ENCODE assay signal across 9 cellular contexts in genomic region chr5:37836173-37837100, GRCh38. TPM values are rescaled to one million over a fixed set of nuclear protein-coding genes. Genes with fewer than 3 reads are reported as not detected.
DNase-seq lines count a peak whose midpoint lies in the region; ATAC-seq, FAIRE-seq and TF ChIP-seq lines count a peak whose summit lies in the region.
"Had no signal": no experiment of that assay in that cellular context is flagged by ENCODE, and none has a peak within 500 bp of the region (broad histone marks: within the 10 kb centered on the region; RNA-seq: fewer than 3 reads in every experiment).

No MANE protein-coding gene starts in this region.

- peak overlapping the region; percentile 50; the same call in 1 of the 2 replicates for H3K4me2 ChIP-seq in GM12878 (ENCODE audit: control insufficient read depth, insufficient read depth)

- H3K27ac ChIP-seq in GM12878 (ENCODE audit: control insufficient read depth, insufficient read depth) (no peak overlapping the region), substantia nigra (ENCODE audit: low read depth, low read length, poor library complexity, severe bottlenecking) (peak overlapping the region; percentile 61)

- peaks cover 3% of the 10 kb centered on the region; the same call in 1 of the 2 replicates for H3K4me1 ChIP-seq in GM12878 (ENCODE audit: control insufficient read depth, insufficient read depth, low read length)

- TF ChIP-seq EP300 in GM12878 (IDR thresholded peaks at IDR 0.05; ENCODE audit: borderline replicate concordance in 1 of 2, control insufficient read depth in 1 of 2, low read depth in 2 of 2, low read length in 2 of 2), result no peak

- H3K36me3 ChIP-seq in GM12878 (ENCODE audit: control insufficient read depth in 2 of 2, insufficient read depth in 2 of 2, low read length in 1 of 2), result no peaks in the 10 kb centered on the region

- no peak overlapping the region for H3K9ac ChIP-seq in GM12878 (ENCODE audit: control insufficient read depth, insufficient read depth, low read length)

- no TSS peak for BruUV-seq in GM12878 (replicated peaks; lab: Mats Ljungman, UMichigan)

- 15% methylated on average over 61 of the region's 62 CpGs for WGBS in GM12878 (ENCODE audit: insufficient coverage, insufficient replicate concordance, low lambda C conversion rate, missing lambda C conversion rate)

- no peaks in the 10 kb centered on the region for H3K9me3 ChIP-seq in GM12878 (replicated peaks; ENCODE audit: control insufficient read depth, insufficient read depth, low read length)

- in situ Hi-C loops in GM12878 (cut with MboI), result no loop called here

- no peak for ATAC-seq in GM12878

- no peak overlapping the region for H2AFZ ChIP-seq in GM12878 (ENCODE audit: control insufficient read depth, low read depth, low read length)

- no peak overlapping the region for H3K4me3 ChIP-seq in GM12878

- RAD21 ChIA-PET in GM12878 (lab: Charles Lee; ENCODE audit: unreplicated experiment), result interaction anchor here (0.6 to 1.4 kb wide), 3 partner anchors 354 to 423 kb away, joined by 5 to 16 read pairs (median 7); no protein-coding TSS in a partner anchor

- SMC1A ChIA-PET in GM12878 (lab: Charles Lee; ENCODE audit: uncharacterized antibody, unreplicated experiment), result interaction anchor here (0.8 to 2.4 kb wide), 4 partner anchors 23 to 425 kb away, joined by 3 to 22 read pairs (median 3); no protein-coding TSS in a partner anchor

- intact Hi-C loops in GM12878 (cut with micrococcal nuclease; ENCODE audit: unreplicated experiment), result loop anchor here (1.0 to 5.0 kb wide), 3 partner anchors 186 to 424 kb away; no protein-coding TSS in a partner anchor

- no peak for TF ChIP-seq POLR2A in GM12878 (IDR thresholded peaks at IDR 0.05; ENCODE audit: low read depth, low read length)

- H3K79me2 ChIP-seq in GM12878 (ENCODE audit: control insufficient read depth, insufficient read depth, low read length), result no peaks in the 10 kb centered on the region

- POLR2A ChIA-PET in GM12878 (lab: Charles Lee), result no interaction called here

- TF ChIP-seq RAD21 in GM12878 (IDR thresholded peaks at IDR 0.05; ENCODE audit: insufficient read depth, low read depth, low read length), result no peak

- CTCF ChIA-PET in GM12878 (lab: Yijun Ruan, JAX), result interaction anchor here (0.6 to 3.1 kb wide), 5 partner anchors 10 to 429 kb away, joined by 3 to 52 read pairs (median 4); no protein-coding TSS in a partner anchor

- TF ChIP-seq CTCF in GM12878 (IDR thresholded peaks at IDR 0.05 in 2 of 3, conservative IDR thresholded peaks at IDR 0.05 in 1 of 3; ENCODE audit: control insufficient read depth in 2 of 3, extremely low read depth in 1 of 3, insufficient read depth in 1 of 3, low read depth in 3 of 3, low read length in 3 of 3), result no peak

- DNase-seq in NCI-H82 (lab: John Stamatoyannopoulos, UW) (peak; percentile 27), NCI-H82 treated with DMSO at 0.1 percent for 48 hours (lab: John Stamatoyannopoulos, UW; ENCODE audit: unreplicated experiment) (no peak), GM12878 (ENCODE audit: low read depth, low spot score) (no peak), islet precursor cell (peak; percentile 69), substantia nigra (lab: John Stamatoyannopoulos, UW) (peak in 19 of 49 donors; percentile 13 to 53 (median 29)), DMS79 (lab: John Stamatoyannopoulos, UW) (no peak), middle frontal gyrus (ENCODE audit: extremely low spot score, low spot score) (no peak)
- no peak for DNase-seq in activated CD4-positive, alpha-beta T cell treated with anti-CD3 and anti-CD28 coated beads, Interleukin-2, amount 50 U/mL, for 4 hours

- peaks cover 21 to 34% of the 10 kb centered on the region in 2 experiments for H3K27me3 ChIP-seq in GM12878 (replicated peaks in 1 of 2; ENCODE audit: control insufficient read depth in 2 of 2, insufficient read depth in 2 of 2, low read length in 1 of 2)

- no peaks in the 10 kb centered on the region for H4K20me1 ChIP-seq in GM12878 (ENCODE audit: control insufficient read depth, insufficient read depth)

- no peak for FAIRE-seq in GM12878 (lab: Jason Lieb, UNC)

TF ChIP-seq in GM12878, 131 proteins besides CTCF, POLR2A, EP300 and RAD21:
- TF ChIP-seq EZH2 (IDR thresholded peaks at IDR 0.05; ENCODE audit: borderline replicate concordance, control insufficient read depth, low read depth, low read length) (0 out of 2 replicates have a peak, but pooled peaks have one; percentile 66), LARP7 (IDR thresholded peaks at IDR 0.05) (no peak)

RNA-seq across cellular contexts. Expression of gene GDNF, which starts 3.4 kb away (rescaled TPM):
- not detected in 2 replicates for total RNA-seq in GM12878 (2013; cell fraction: nucleolus; rRNA removed)
- total RNA-seq in GM12878 (2014; rRNA removed) (not detected in 2 replicates), GM12878 (2014; rRNA removed; fragmentation: Illumina TruSeq; extraction: Trizol) (not detected in 2 replicates), GM12878 (2021) (not detected in 2 replicates)
- not detected for polyA plus RNA-seq in GM12878 (2011; ENCODE audit: low read depth)
- polyA plus RNA-seq in GM12878 (2011; rRNA removed) (not detected in 2 replicates), GM12878 (2014; fragmentation: Illumina TruSeq; extraction: Trizol) (not detected in 2 replicates), GM12878 (2014; fragmentation: Nextera tagmentation; extraction: Ambion mirVana) (not detected), GM12878 (2014; rRNA removed) (not detected in 2 replicates), GM12878 (2016; fragmentation: Nextera tagmentation; extraction: Ambion mirVana) (not detected)
- polyA plus RNA-seq in GM12878 (2011; cell fraction: cytosol; rRNA removed), result not detected in 2 replicates
- not detected in 2 replicates for polyA plus RNA-seq in GM12878 (2011; cell fraction: nucleus; rRNA removed)
- not detected in 2 replicates for polyA plus RNA-seq in GM12878 (2012)
- not detected in 2 replicates for polyA minus RNA-seq in GM12878 (2011; rRNA and poly(A)+ RNA removed)
- polyA minus RNA-seq in GM12878 (2011; cell fraction: cytosol; rRNA and poly(A)+ RNA removed), result not detected in 2 replicates
- polyA minus RNA-seq in GM12878 (2011; cell fraction: nucleus; rRNA and poly(A)+ RNA removed), result not detected in 2 replicates
- total RNA-seq: CD4-positive, CD25-positive, alpha-beta regulatory T cell had no signal
- polyA plus RNA-seq: CD4-positive, CD25-positive, alpha-beta regulatory T cell had no signal

Comparison
In these comparisons a context has a peak if more than half of its experiments do, and no peak if none do; other contexts are left out.
1. DNase-seq: peak in NCI-H82 (single experiment) and islet precursor cell (single experiment); none in NCI-H82 treated with DMSO at 0.1 percent for 48 hours (single experiment), GM12878 (single experiment), DMS79 (single experiment), middle frontal gyrus (single experiment) and activated CD4-positive, alpha-beta T cell treated with anti-CD3 and anti-CD28 coated beads, Interleukin-2, amount 50 U/mL, for 4 hours (0 of 2).